ENCODE assay signal across 12 cellular contexts in the genomic region with DNA sequence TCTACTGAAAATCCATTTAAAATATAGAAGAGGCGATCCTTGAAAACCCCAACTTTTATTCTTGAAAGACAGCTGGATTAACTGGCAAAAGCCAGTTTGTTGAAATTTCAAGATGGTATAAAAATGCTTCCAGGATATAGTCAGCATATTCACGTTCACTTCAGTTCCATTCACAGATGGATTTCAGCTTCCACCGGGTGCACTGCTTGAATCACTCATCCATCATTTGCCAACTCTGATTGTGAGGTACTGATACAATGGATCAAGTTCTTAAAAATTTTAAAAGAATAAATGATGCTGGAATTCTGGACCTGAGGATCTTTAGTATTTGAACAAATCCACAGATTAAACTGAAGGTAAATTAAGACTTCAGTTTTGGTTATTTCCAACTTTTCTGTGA. TPM values are rescaled to one million over a fixed set of nuclear protein-coding genes. Genes with fewer than 3 reads are reported as not detected.
A peak's percentile ranks its signal among the peaks of the same experiment; 100 is the strongest.
DNase-seq lines count a peak whose midpoint lies in the region; ATAC-seq and TF ChIP-seq lines count a peak whose summit lies in the region.
"Had no signal": no experiment of that assay in that cellular context is flagged by ENCODE, and none has a peak within 500 bp of the region (broad histone marks: within the 10 kb centered on the region; RNA-seq: fewer than 3 reads in every experiment).

No MANE protein-coding gene starts in this region.

- TF ChIP-seq RAD21 in SK-N-SH (IDR thresholded peaks at IDR 0.05; ENCODE audit: low read length) = no peak

- CTCF ChIA-PET in SK-N-SH (lab: Yijun Ruan, JAX) = interaction anchor here (0.6 to 4.0 kb wide), 16 partner anchors 9 to 575 kb away, joined by 3 to 38 read pairs (median 4); no protein-coding TSS in a partner anchor

- peaks cover 47% of the 10 kb centered on the region for H3F3A ChIP-seq in SK-N-SH (replicated peaks; ENCODE audit: insufficient read depth)

- intact Hi-C loops in esophagus muscularis mucosa (cut with DNase I) = no loop called here

- H3K27me3 ChIP-seq in SK-N-SH (ENCODE audit: insufficient read depth) (no peaks in the 10 kb centered on the region), esophagus muscularis mucosa (no peaks in the 10 kb centered on the region)

- POLR2A ChIA-PET in SK-N-SH (lab: Yijun Ruan, JAX) = no interaction called here

- TF ChIP-seq CTCF in SK-N-SH (IDR thresholded peaks at IDR 0.05) = no peak
- TF ChIP-seq CTCF in esophagus muscularis mucosa (IDR thresholded peaks at IDR 0.05) = no peak

- peak overlapping the region; percentile 72 to 87 for H3K4me3 ChIP-seq in SK-N-SH (ENCODE audit: low read depth in 2 of 2, low read length in 1 of 2)
- peak overlapping the region; percentile 77 to 95 (median 92) for H3K4me3 ChIP-seq in esophagus muscularis mucosa
- H3K4me3 ChIP-seq in skeletal muscle cell (ENCODE audit: low read depth, low read length) = peak overlapping the region; percentile 74

- DNase-seq in SK-N-SH (no peak), RKO (ENCODE audit: low spot score) (peak; percentile 79), esophagus muscularis mucosa (ENCODE audit: extremely low spot score) (no peak), skeletal muscle cell (ENCODE audit: low read depth) (no peak), NCI-H345 (lab: John Stamatoyannopoulos, UW) (no peak), COR-L47 (lab: John Stamatoyannopoulos, UW) (no peak)
- DNase-seq: AML-193; head of caudate nucleus; NCI-H1417; stimulated activated CD4-positive, alpha-beta T cell treated with anti-CD3 and anti-CD28 coated beads, Interleukin-4, amount 100 ng/mL, for 1 hour had no signal

- no peaks in the 10 kb centered on the region for H3K9me2 ChIP-seq in SK-N-SH

- H3K79me2 ChIP-seq in SK-N-SH (ENCODE audit: insufficient read depth) = peaks cover 88% of the 10 kb centered on the region

- no peaks in the 10 kb centered on the region for H3K9me3 ChIP-seq in SK-N-SH
- H3K9me3 ChIP-seq in esophagus muscularis mucosa = no peaks in the 10 kb centered on the region

- H3K27ac ChIP-seq in SK-N-SH (ENCODE audit: low read depth in 2 of 2, low read length in 1 of 2) (peak overlapping the region; percentile 12 to 79; a peak in 3 of 4 replicates), esophagus muscularis mucosa (replicated peaks in 1 of 4) (peak overlapping the region in 3 of 4 donors; percentile 96 to 100 (median 99))

- peaks cover 65% of the 10 kb centered on the region for H4K20me1 ChIP-seq in SK-N-SH (ENCODE audit: insufficient read depth)

- peak overlapping the region; percentile 79; the same call in 1 of the 2 replicates for H3K9ac ChIP-seq in SK-N-SH

- peaks cover 23 to 49% of the 10 kb centered on the region in 2 experiments; a peak in 3 of 4 replicates for H3K4me1 ChIP-seq in SK-N-SH (ENCODE audit: control insufficient read depth in 1 of 2, insufficient read depth in 2 of 2, low read depth in 1 of 2, low read length in 1 of 2)
- H3K4me1 ChIP-seq in esophagus muscularis mucosa = peaks cover 60 to 77% (median 73%) of the 10 kb centered on the region in 4 donors

- ATAC-seq in SK-N-SH treated with all-trans-retinoic acid at 6 μM for 48 hours (no peak), GM21619 (IDR thresholded peaks at IDR 0.05; ENCODE audit: unreplicated experiment) (no peak)

- H3K4me2 ChIP-seq in SK-N-SH = peak overlapping the region; percentile 81

- H3K36me3 ChIP-seq in SK-N-SH (replicated peaks in 1 of 2; ENCODE audit: control insufficient read depth in 1 of 2, insufficient read depth in 2 of 2, low read length in 1 of 2) (peaks cover 58 to 59% of the 10 kb centered on the region in 2 experiments), esophagus muscularis mucosa (no peaks in the 10 kb centered on the region)

- no peak overlapping the region for H2AFZ ChIP-seq in SK-N-SH (ENCODE audit: low read depth)

- no peak for TF ChIP-seq POLR2A in esophagus muscularis mucosa (IDR thresholded peaks at IDR 0.05; ENCODE audit: low read depth)

- 38% methylated on average over 3 of the region's 3 CpGs for WGBS in SK-N-SH (ENCODE audit: low lambda C conversion rate)
- WGBS in esophagus muscularis mucosa = 47% methylated on average over 3 of the region's 3 CpGs

- TF ChIP-seq EP300 in SK-N-SH (IDR thresholded peaks at IDR 0.05; ENCODE audit: borderline replicate concordance in 1 of 2, low read depth in 1 of 2, low read length in 1 of 2) (no peak), esophagus muscularis mucosa (IDR thresholded peaks at IDR 0.05) (no peak)

TF ChIP-seq in SK-N-SH, 30 proteins besides CTCF, POLR2A, EP300 and RAD21:
- TF ChIP-seq MEF2A (IDR thresholded peaks at IDR 0.05; ENCODE audit: borderline replicate concordance, low read depth) (no peak), GATA2 (CRISPR knock-in tag; IDR thresholded peaks at IDR 0.05) (no peak), FOXJ3 (CRISPR knock-in tag; IDR thresholded peaks at IDR 0.05) (no peak), FOXM1 (IDR thresholded peaks at IDR 0.05; ENCODE audit: low read depth) (no peak)
- TF ChIP-seq, protein P1, sequence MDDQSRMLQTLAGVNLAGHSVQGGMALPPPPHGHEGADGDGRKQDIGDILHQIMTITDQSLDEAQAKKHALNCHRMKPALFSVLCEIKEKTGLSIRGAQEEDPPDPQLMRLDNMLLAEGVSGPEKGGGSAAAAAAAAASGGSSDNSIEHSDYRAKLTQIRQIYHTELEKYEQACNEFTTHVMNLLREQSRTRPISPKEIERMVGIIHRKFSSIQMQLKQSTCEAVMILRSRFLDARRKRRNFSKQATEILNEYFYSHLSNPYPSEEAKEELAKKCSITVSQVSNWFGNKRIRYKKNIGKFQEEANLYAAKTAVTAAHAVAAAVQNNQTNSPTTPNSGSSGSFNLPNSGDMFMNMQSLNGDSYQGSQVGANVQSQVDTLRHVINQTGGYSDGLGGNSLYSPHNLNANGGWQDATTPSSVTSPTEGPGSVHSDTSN (IDR thresholded peaks at IDR 0.05) = peak; percentile 60
TF ChIP-seq in SK-N-SH: peak in this region for 1.

TF ChIP-seq in SK-N-SH treated with all-trans-retinoic acid at 6 μM for 48 hours, 23 proteins besides CTCF, POLR2A, EP300 and RAD21:
- TF ChIP-seq ESRRG (CRISPR knock-in tag; IDR thresholded peaks at IDR 0.05) (no peak), ZNF8 (CRISPR knock-in tag; IDR thresholded peaks at IDR 0.05) (no peak), OSR1 (CRISPR knock-in tag; IDR thresholded peaks at IDR 0.05) (no peak), POU6F1 (CRISPR knock-in tag; IDR thresholded peaks at IDR 0.05; ENCODE audit: borderline replicate concordance, low read depth) (no peak), SNAI2 (CRISPR knock-in tag; IDR thresholded peaks at IDR 0.05) (no peak), BACH2 (CRISPR knock-in tag; IDR thresholded peaks at IDR 0.05; ENCODE audit: borderline replicate concordance) (no peak), GLIS3 (CRISPR knock-in tag; IDR thresholded peaks at IDR 0.05) (no peak), ZC3H10 (CRISPR knock-in tag; IDR thresholded peaks at IDR 0.05) (no peak), ARNTL (CRISPR knock-in tag; IDR thresholded peaks at IDR 0.05; ENCODE audit: borderline replicate concordance, low read depth) (no peak)
TF ChIP-seq in SK-N-SH treated with all-trans-retinoic acid at 6 μM for 48 hours: peak in this region for 0.

RNA-seq across cellular contexts. Expression of gene PURB, which starts 2.4 kb away (rescaled TPM):
- 4.1 and 4.8 TPM in 2 replicates for polyA plus RNA-seq in SK-N-SH (2012; rRNA removed)
- polyA plus RNA-seq in SK-N-SH (2012; cell fraction: cytosol; rRNA removed) = 7.9 and 8.7 TPM in 2 replicates
- 3.3 and 5.1 TPM in 2 replicates for polyA plus RNA-seq in SK-N-SH (2012; cell fraction: nucleus; rRNA removed)
- total RNA-seq in esophagus muscularis mucosa = 10 to 100 TPM; 40.9 to 50.2 (median 46.3) TPM

RNA-seq across cellular contexts. Expression of gene H2AZ2, which starts 35.0 kb away (rescaled TPM):
- 207 and 389 TPM in 2 replicates for polyA plus RNA-seq in SK-N-SH (2012; rRNA removed)
- 318 and 348 TPM in 2 replicates for polyA plus RNA-seq in SK-N-SH (2012; cell fraction: cytosol; rRNA removed)
- polyA plus RNA-seq in SK-N-SH (2012; cell fraction: nucleus; rRNA removed) = 80.0 and 111 TPM in 2 replicates
- total RNA-seq in esophagus muscularis mucosa = 100 to 1,000 TPM; 175 to 227 (median 203) TPM
